1 cellular context compared by ENCODE assay signal in the genomic region with DNA sequence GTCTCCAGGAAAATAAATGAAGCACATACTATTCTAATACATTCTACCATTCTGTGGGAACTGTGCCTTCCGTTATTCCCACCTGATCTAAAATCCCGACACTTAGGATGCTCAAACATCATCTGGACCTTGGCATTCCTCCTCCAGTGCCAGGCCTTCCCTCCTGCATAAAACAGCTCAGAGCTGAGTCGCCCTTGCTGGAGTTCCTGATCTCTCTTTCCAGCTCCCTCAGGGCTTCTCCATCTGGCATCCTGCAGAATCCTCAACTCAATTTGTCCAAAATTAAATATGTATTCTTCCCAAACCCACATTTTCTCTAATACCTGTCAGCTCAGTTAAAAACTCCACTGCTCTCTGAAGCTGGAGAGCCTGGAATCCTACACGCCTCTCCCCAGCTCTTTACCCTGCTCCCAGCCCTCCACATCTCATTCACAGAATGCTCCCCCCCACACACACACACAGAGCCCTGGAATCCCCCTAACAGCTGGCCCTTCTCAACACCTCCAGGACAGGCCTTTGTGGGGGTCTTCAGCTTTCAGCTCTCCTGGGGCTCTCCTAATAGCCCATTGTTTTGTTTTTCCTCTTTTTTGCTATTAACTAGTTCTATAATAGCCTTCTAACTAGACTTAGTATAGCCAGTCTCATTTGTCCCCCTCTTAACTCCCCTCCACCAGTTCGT.
TF ChIP-seq lines count a peak whose summit lies in the region.

No MANE protein-coding gene starts in this region.

TF ChIP-seq in IMR-90, 13 proteins besides CTCF, POLR2A, EP300 and RAD21 (continued from another document):
- TF ChIP-seq MAFK (IDR thresholded peaks at IDR 0.05; ENCODE audit: low read depth, low read length): no peak
- no peak for TF ChIP-seq USF2 (IDR thresholded peaks at IDR 0.05; ENCODE audit: low read depth, low read length)
- TF ChIP-seq SMC3 (IDR thresholded peaks at IDR 0.05; ENCODE audit: low read depth, low read length): no peak
- TF ChIP-seq BHLHE40 (IDR thresholded peaks at IDR 0.05; ENCODE audit: low read depth, low read length): no peak
- no peak for TF ChIP-seq CEBPB (IDR thresholded peaks at IDR 0.05; ENCODE audit: low read depth, low read length)
- no peak for TF ChIP-seq MXI1 (IDR thresholded peaks at IDR 0.05; ENCODE audit: borderline replicate concordance, low read depth, low read length)
- TF ChIP-seq CHD1 (IDR thresholded peaks at IDR 0.05; ENCODE audit: low read depth, low read length): no peak
- TF ChIP-seq FOS (IDR thresholded peaks at IDR 0.05; ENCODE audit: low read depth, low read length): no peak
- TF ChIP-seq MAZ (IDR thresholded peaks at IDR 0.05; ENCODE audit: borderline replicate concordance, low read depth, low read length): no peak
- no peak for TF ChIP-seq RFX5 (IDR thresholded peaks at IDR 0.05; ENCODE audit: low read depth, low read length)
- TF ChIP-seq, protein P1, sequence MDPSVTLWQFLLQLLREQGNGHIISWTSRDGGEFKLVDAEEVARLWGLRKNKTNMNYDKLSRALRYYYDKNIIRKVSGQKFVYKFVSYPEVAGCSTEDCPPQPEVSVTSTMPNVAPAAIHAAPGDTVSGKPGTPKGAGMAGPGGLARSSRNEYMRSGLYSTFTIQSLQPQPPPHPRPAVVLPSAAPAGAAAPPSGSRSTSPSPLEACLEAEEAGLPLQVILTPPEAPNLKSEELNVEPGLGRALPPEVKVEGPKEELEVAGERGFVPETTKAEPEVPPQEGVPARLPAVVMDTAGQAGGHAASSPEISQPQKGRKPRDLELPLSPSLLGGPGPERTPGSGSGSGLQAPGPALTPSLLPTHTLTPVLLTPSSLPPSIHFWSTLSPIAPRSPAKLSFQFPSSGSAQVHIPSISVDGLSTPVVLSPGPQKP (IDR thresholded peaks at IDR 0.05; ENCODE audit: borderline replicate concordance, low read depth, low read length): no peak
- TF ChIP-seq RCOR1 (IDR thresholded peaks at IDR 0.05; ENCODE audit: insufficient replicate concordance, low read length): no peak
TF ChIP-seq in IMR-90: peak in this region for 0.
